23 cellular contexts compared by ENCODE assay signal in genomic region chrY:7562541-7562940, GRCh38.
"Had no signal": no experiment of that assay in that cellular context is flagged by ENCODE, and none has a peak within 500 bp of the region (broad histone marks: within the 10 kb centered on the region; RNA-seq: fewer than 3 reads in every experiment).

No MANE protein-coding gene starts in this region.

- H2AFZ ChIP-seq: parathyroid adenoma had no signal

- H3K36me3 ChIP-seq: ascending aorta, brain microvascular endothelial cell, lower lobe of right lung, spleen, thoracic aorta, vagina, WERI-Rb-1 had no signal

- H3K27me3 ChIP-seq: ascending aorta, brain microvascular endothelial cell, spleen, vagina had no signal

- DNase-seq: activated CD4-positive, alpha-beta T cell treated with anti-CD3 and anti-CD28 coated beads for 1 hour; activated CD4-positive, alpha-beta T cell treated with anti-CD3 and anti-CD28 coated beads, Interleukin-2, amount 50 U/mL, for 1 hour; activated gamma-delta T cell treated with Interleukin-2 at 50 U/mL for 16 hours; activated T-cell treated with anti-CD3 and anti-CD28 coated beads, Interleukin-2, amount 50 U/mL, for 1 hour; brain microvascular endothelial cell; central memory CD4-positive, alpha-beta T cell; dermis blood vessel endothelial cell; effector CD8-positive, alpha-beta T cell; kidney; lower lobe of right lung; mesendoderm; mucosa of descending colon; nephron progenitor cell; spleen; stimulated activated CD4-positive, alpha-beta T cell treated with anti-CD3 and anti-CD28 coated beads, Interleukin-4, amount 100 ng/mL, for 1 hour; stimulated activated naive CD4-positive, alpha-beta T cell treated with Interleukin-2 at 50 U/mL for 16 hours; WERI-Rb-1 had no signal

- H3K4me3 ChIP-seq: ascending aorta, lower lobe of right lung, mucosa of descending colon, spleen, thoracic aorta, vagina had no signal

- H3K9me3 ChIP-seq: ascending aorta, lower lobe of right lung, mucosa of descending colon, spleen, thoracic aorta, vagina had no signal

- ATAC-seq: esophagus mucosa, lower lobe of right lung, mucosa of descending colon, sciatic nerve had no signal

- H3K79me2 ChIP-seq: parathyroid adenoma had no signal

- H3K9ac ChIP-seq: parathyroid adenoma had no signal

- H3K4me1 ChIP-seq: ascending aorta, lower lobe of right lung, parathyroid adenoma, spleen, vagina had no signal

- H3K27ac ChIP-seq: ascending aorta, brain microvascular endothelial cell, lower lobe of right lung, parathyroid adenoma, spleen, thoracic aorta, vagina, WERI-Rb-1 had no signal
